Comparison of ENCODE assay signal across 24 cellular contexts in genomic region chr21:41866274-41866809, GRCh38. TPM values are rescaled to one million over a fixed set of nuclear protein-coding genes. Genes with fewer than 3 reads are reported as not detected.
A peak's percentile ranks its signal among the peaks of the same experiment; 100 is the strongest.
DNase-seq lines count a peak whose midpoint lies in the region; ATAC-seq, FAIRE-seq and TF ChIP-seq lines count a peak whose summit lies in the region.
"Had no signal": no experiment of that assay in that cellular context is flagged by ENCODE, and none has a peak within 500 bp of the region (broad histone marks: within the 10 kb centered on the region; RNA-seq: fewer than 3 reads in every experiment).

No MANE protein-coding gene starts in this region.

- CTCF ChIA-PET in OCI-LY7 (lab: Charles Lee; ENCODE audit: unreplicated experiment), result no interaction called here

- BruUV-seq in OCI-LY7 (replicated peaks; lab: Mats Ljungman, UMichigan), result no TSS peak

- peak overlapping the region; percentile 26 for H3K4me3 ChIP-seq in OCI-LY7 (ENCODE audit: low read depth, low read length, poor library complexity, severe bottlenecking)
- H3K4me3 ChIP-seq in body of pancreas, result no peak overlapping the region
- H3K4me3 ChIP-seq in stomach, result no peak overlapping the region
- H3K4me3 ChIP-seq: PC-9, SJSA1 had no signal

- no peak overlapping the region for H3K4me3 Mint-ChIP-seq in activated T-cell treated with anti-CD3 and anti-CD28 coated beads, Interleukin-2, amount 50 U/mL, for 24 hours
- H3K4me3 Mint-ChIP-seq: CD8-positive, alpha-beta memory T cell; HFFc6 had no signal

- H3K4me1 ChIP-seq in OCI-LY7 (ENCODE audit: insufficient read depth, low read length, poor library complexity, severe bottlenecking) (peaks cover 98% of the 10 kb centered on the region), body of pancreas (peaks cover 22% of the 10 kb centered on the region), stomach (peaks cover 19 to 37% (median 25%) of the 10 kb centered on the region in 4 donors), foreskin keratinocyte (no peaks in the 10 kb centered on the region)
- H3K4me1 ChIP-seq: BE2C, SJSA1 had no signal

- FAIRE-seq in GM19239 (lab: Jason Lieb, UNC), result no peak
- FAIRE-seq: D721Med, G401.6, H1 had no signal

- TF ChIP-seq EP300 in stomach (IDR thresholded peaks at IDR 0.05), result no peak

- H3K9me2 ChIP-seq in OCI-LY7 (ENCODE audit: insufficient read depth, low read length), result no peaks in the 10 kb centered on the region

- peak overlapping the region; percentile 96 for H3K27ac ChIP-seq in OCI-LY7 (ENCODE audit: low read depth, low read length, poor library complexity, severe bottlenecking)
- H3K27ac ChIP-seq in body of pancreas, result peak overlapping the region in 3 of 4 donors; percentile 30 to 57 (median 56)
- peak overlapping the region; percentile 10 to 71 (median 65) for H3K27ac ChIP-seq in stomach
- no peak overlapping the region for H3K27ac ChIP-seq in foreskin keratinocyte
- H3K27ac ChIP-seq: 22Rv1, PC-9, SJSA1 had no signal

- H3K4me1 Mint-ChIP-seq in activated T-cell treated with anti-CD3 and anti-CD28 coated beads, Interleukin-2, amount 50 U/mL, for 24 hours (ENCODE audit: low read depth), result peaks cover 44% of the 10 kb centered on the region

- DNase-seq in activated T-cell treated with anti-CD3 and anti-CD28 coated beads, Interleukin-2, amount 50 U/mL, for 24 hours, result no peak
- DNase-seq in activated T-cell treated with anti-CD3 and anti-CD28 coated beads, Interleukin-2, amount 50 U/mL, for 48 hours, result no peak
- DNase-seq in OCI-LY7 (ENCODE audit: low spot score), result no peak
- DNase-seq in body of pancreas, result peak in 3 of 4 donors; percentile 31 to 60 (median 53)
- DNase-seq in stomach, result peak; percentile 44
- no peak for DNase-seq in foreskin keratinocyte
- DNase-seq in hepatic stellate cell (ENCODE audit: low spot score), result no peak
- DNase-seq in GM19239 (ENCODE audit: insufficient read length, low spot score), result no peak
- DNase-seq: BE2C; CD8-positive, alpha-beta memory T cell; DMS79 treated with DMSO at 0.1 percent for 48 hours; HFFc6; Kasumi-1; NCI-H1105 treated with DMSO at 0.1 percent for 48 hours; NCI-H187; NCI-H446; NCI-H69; NK-92 treated with Interleukin-12 subunit alpha and Interleukin-12 subunit beta, amount 100 ng/mL, for 24 hours; PC-9 had no signal

- WGBS in body of pancreas, 2 donors, result 45 to 55% methylated on average over 11 of the region's 11 CpGs
- WGBS in stomach, 5 donors, result 31 to 61% (median 51%) methylated on average over 11 of the region's 11 CpGs

- peak overlapping the region; percentile 13; the same call in 1 of the 2 replicates for H2AFZ ChIP-seq in OCI-LY7 (ENCODE audit: low read length)
- H2AFZ ChIP-seq: PC-9 had no signal

- no peak for TF ChIP-seq POLR2A in body of pancreas (IDR thresholded peaks at IDR 0.05)
- no peak for TF ChIP-seq POLR2A in stomach (IDR thresholded peaks at IDR 0.05)

- no peaks in the 10 kb centered on the region for H3K27me3 ChIP-seq in body of pancreas
- no peaks in the 10 kb centered on the region for H3K27me3 ChIP-seq in stomach
- no peaks in the 10 kb centered on the region for H3K27me3 ChIP-seq in foreskin keratinocyte
- H3K27me3 ChIP-seq: BE2C, SJSA1 had no signal

- H3K27ac Mint-ChIP-seq in activated T-cell treated with anti-CD3 and anti-CD28 coated beads, Interleukin-2, amount 50 U/mL, for 24 hours, result peak overlapping the region; percentile 11
- H3K27ac Mint-ChIP-seq: HFFc6 had no signal

- peaks cover 31% of the 10 kb centered on the region; the same call in 1 of the 2 replicates for H3K79me2 ChIP-seq in OCI-LY7 (ENCODE audit: insufficient read depth, low read depth, low read length)

- no peaks in the 10 kb centered on the region for H4K20me1 ChIP-seq in OCI-LY7 (ENCODE audit: insufficient read depth, low read length)

- POLR2A ChIA-PET in OCI-LY7 (lab: Charles Lee), result interaction anchor here (1.0 to 4.5 kb wide), 5 partner anchors 9 to 242 kb away, joined by 3 to 34 read pairs (median 5); no protein-coding TSS in a partner anchor

- H3K9me3 Mint-ChIP-seq in activated T-cell treated with anti-CD3 and anti-CD28 coated beads, Interleukin-2, amount 50 U/mL, for 24 hours, result no peaks in the 10 kb centered on the region
- H3K9me3 Mint-ChIP-seq: CD8-positive, alpha-beta memory T cell; HFFc6 had no signal

- H3K27me3 Mint-ChIP-seq in activated T-cell treated with anti-CD3 and anti-CD28 coated beads, Interleukin-2, amount 50 U/mL, for 24 hours, result no peaks in the 10 kb centered on the region
- H3K27me3 Mint-ChIP-seq: CD8-positive, alpha-beta memory T cell had no signal

- intact Hi-C loops in OCI-LY7 (cut with micrococcal nuclease; ENCODE audit: unreplicated experiment), result loop anchor here (10.0 kb wide), 2 partner anchors 598 to 668 kb away; no protein-coding TSS in a partner anchor
- intact Hi-C loops in body of pancreas (cut with DNase I), result no loop called here
- intact Hi-C loops in stomach (cut with DNase I; ENCODE audit: low total_unique reads), result no loop called here

- no peaks in the 10 kb centered on the region for H3K36me3 ChIP-seq in OCI-LY7 (ENCODE audit: insufficient read depth, low read length)
- H3K36me3 ChIP-seq in body of pancreas (replicated peaks in 1 of 2; ENCODE audit: insufficient read depth in 1 of 2, low read depth in 2 of 2), result no peaks in the 10 kb centered on the region
- H3K36me3 ChIP-seq in stomach, result no peaks in the 10 kb centered on the region
- H3K36me3 ChIP-seq: BE2C, SJSA1 had no signal

- TF ChIP-seq CTCF in OCI-LY7 (conservative IDR thresholded peaks at IDR 0.05; ENCODE audit: low read length) (no peak), body of pancreas (IDR thresholded peaks at IDR 0.05) (no peak), stomach (IDR thresholded peaks at IDR 0.05) (no peak), foreskin keratinocyte (conservative IDR thresholded peaks at IDR 0.05) (no peak)

- H3K9me3 ChIP-seq in OCI-LY7 (ENCODE audit: low read length) (no peaks in the 10 kb centered on the region), body of pancreas (no peaks in the 10 kb centered on the region), stomach (no peaks in the 10 kb centered on the region)
- H3K9me3 ChIP-seq: BE2C, SJSA1 had no signal

- peaks cover 21% of the 10 kb centered on the region for H3K36me3 Mint-ChIP-seq in activated T-cell treated with anti-CD3 and anti-CD28 coated beads, Interleukin-2, amount 50 U/mL, for 24 hours (ENCODE audit: low read depth)

- peak overlapping the region; percentile 79 for H3K4me2 ChIP-seq in OCI-LY7 (ENCODE audit: low read length)
- H3K4me2 ChIP-seq: PC-9 had no signal

- ATAC-seq in body of pancreas, result peak; percentile 58
- ATAC-seq in foreskin keratinocyte, result no peak

RNA-seq across cellular contexts. Expression of gene PRDM15, which starts 12.8 kb away (rescaled TPM):
- 19.7 and 30.5 TPM in 2 replicates for total RNA-seq in OCI-LY7 (2014; rRNA removed; shearing (Covaris generic))
- total RNA-seq in OCI-LY7 (2022) (30.2 and 31.7 TPM in 2 replicates), body of pancreas (1 to 10 TPM; 3.1 to 6.9 TPM), stomach (10 to 100 TPM in 2 of 5 donors, 1 to 10 TPM in 3; 2.6 to 44.6 (median 10.0) TPM), foreskin keratinocyte (5.3 and 5.7 TPM in 2 replicates)
- polyA plus RNA-seq in stomach (1 to 10 TPM in 2 of 3 donors, under 1 TPM in 1; 0.92 to 2.6 (median 1.4) TPM), foreskin keratinocyte (1.4 TPM in 2 replicates)

Comparison
In these comparisons a context has a peak if more than half of its experiments do, and no peak if none do; other contexts are left out.
1. DNase-seq: peak in body of pancreas (3 of 4) and stomach (single experiment); none in activated T-cell treated with anti-CD3 and anti-CD28 coated beads, Interleukin-2, amount 50 U/mL, for 24 hours (single experiment), activated T-cell treated with anti-CD3 and anti-CD28 coated beads, Interleukin-2, amount 50 U/mL, for 48 hours (0 of 2), OCI-LY7 (single experiment), foreskin keratinocyte (0 of 2), hepatic stellate cell (single experiment) and GM19239 (single experiment).